Comparison of ENCODE assay signal across 8 cellular contexts in genomic region chr1:177660188-177660587, GRCh38.
"Had no signal": no experiment of that assay in that cellular context is flagged by ENCODE, and none has a peak within 500 bp of the region (broad histone marks: within the 10 kb centered on the region; RNA-seq: fewer than 3 reads in every experiment).

No MANE protein-coding gene starts in this region.

- H3K4me1 ChIP-seq: HAP-1 had no signal

- FAIRE-seq: HepG2 had no signal

- H3K36me3 ChIP-seq: HAP-1 had no signal

- H3K9me3 ChIP-seq: HAP-1 had no signal

- DNase-seq: GM23248, GOT3, H7, HFFc6 had no signal

- ATAC-seq: HCT116, HepG2 had no signal

- H3K27ac ChIP-seq: GM23248, HL-60 had no signal

- H2AFZ ChIP-seq: GM23248 had no signal

- H3K9ac ChIP-seq: GM23248 had no signal

- H3K4me3 ChIP-seq: GM23248, HAP-1 had no signal
